In genomic region chr12:108724054-108724889, GRCh38 we compare ENCODE assay signal across 8 cellular contexts. TPM values are rescaled to one million over a fixed set of nuclear protein-coding genes. Genes with fewer than 3 reads are reported as not detected.
DNase-seq lines count a peak whose midpoint lies in the region; ATAC-seq and TF ChIP-seq lines count a peak whose summit lies in the region.

No MANE protein-coding gene starts in this region.

- no peaks in the 10 kb centered on the region for H3K9me3 ChIP-seq in neutrophil

- no peaks in the 10 kb centered on the region for H3K27me3 ChIP-seq in neutrophil

- H3K4me1 ChIP-seq in neutrophil (ENCODE audit: control insufficient read depth in 1 of 2, insufficient read depth in 1 of 2, low read depth in 1 of 2, low read length in 1 of 2) = peaks cover 69 to 78% of the 10 kb centered on the region in 2 experiments

- H3K9me3 Mint-ChIP-seq in endothelial cell (ENCODE audit: unreplicated experiment) = no peaks in the 10 kb centered on the region

- H3K4me1 Mint-ChIP-seq in endothelial cell (ENCODE audit: unreplicated experiment) = peaks cover 70% of the 10 kb centered on the region

- peaks cover 6% of the 10 kb centered on the region for H3K36me3 Mint-ChIP-seq in endothelial cell (ENCODE audit: low read depth, unreplicated experiment)

- H3K4me3 Mint-ChIP-seq in endothelial cell (ENCODE audit: unreplicated experiment) = peak overlapping the region; percentile 3

- H3K4me3 ChIP-seq in neutrophil (ENCODE audit: low read depth in 1 of 2, low read length in 1 of 2) = no peak overlapping the region

- H3K27ac Mint-ChIP-seq in endothelial cell (ENCODE audit: unreplicated experiment) = peak overlapping the region; percentile 87

- H3K36me3 ChIP-seq in neutrophil = no peaks in the 10 kb centered on the region

- DNase-seq in GDM1 (lab: John Stamatoyannopoulos, UW) (peak; percentile 19), NOMO-1 treated with dmso at 0.1 percent for 144 hours (lab: John Stamatoyannopoulos, UW; ENCODE audit: unreplicated experiment) (peak; percentile 34), endothelial cell (ENCODE audit: low spot score) (no peak)

- H3K27ac ChIP-seq in neutrophil = peak overlapping the region; percentile 88

- H3K27me3 Mint-ChIP-seq in endothelial cell (ENCODE audit: unreplicated experiment) = peaks cover 2% of the 10 kb centered on the region

- TF ChIP-seq CTCF in endothelial cell (IDR thresholded peaks at IDR 0.05; ENCODE audit: unreplicated experiment) (no peak), neutrophil (IDR thresholded peaks at IDR 0.05) (no peak)

- ATAC-seq in HG03025 (IDR thresholded peaks at IDR 0.05; ENCODE audit: low FRiP score, unreplicated experiment) = no peak
- ATAC-seq in GM21390 (IDR thresholded peaks at IDR 0.05; ENCODE audit: unreplicated experiment) = no peak
- no peak for ATAC-seq in HG02588 (IDR thresholded peaks at IDR 0.05; ENCODE audit: unreplicated experiment)
- no peak for ATAC-seq in GM19328 (IDR thresholded peaks at IDR 0.05; ENCODE audit: unreplicated experiment)

RNA-seq across cellular contexts. Expression of gene CORO1C, which starts 7.0 kb away (rescaled TPM):
- total RNA-seq in endothelial cell (ENCODE audit: unreplicated experiment) = 380 TPM
